ENCODE assay signal across 1 cellular context in the genomic region with DNA sequence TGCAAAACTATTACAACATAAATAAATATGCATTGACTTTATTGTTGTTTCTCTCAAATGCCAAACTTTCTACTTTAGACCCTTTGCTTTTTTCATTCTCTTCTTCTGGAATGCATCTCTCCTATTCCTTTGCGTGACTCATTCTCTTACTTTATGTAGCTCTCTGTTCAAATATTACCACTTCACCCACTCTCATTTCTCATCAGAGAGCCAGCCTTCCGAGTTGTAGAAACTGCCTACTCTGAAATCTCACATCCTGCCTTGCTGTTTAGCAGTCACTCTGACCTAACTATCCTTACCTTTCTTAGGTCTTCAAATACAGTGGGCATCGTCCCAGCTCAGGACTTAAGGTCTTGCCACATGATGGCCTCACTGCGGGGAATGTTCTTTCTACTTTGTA.
TF ChIP-seq lines count a peak whose summit lies in the region.

No MANE protein-coding gene starts in this region.

TF ChIP-seq in K562, 482 proteins besides CTCF, POLR2A, EP300 and RAD21:
- no peak for TF ChIP-seq HNRNPL (IDR thresholded peaks at IDR 0.05; ENCODE audit: low read depth, low read length)
- TF ChIP-seq MCM7 (IDR thresholded peaks at IDR 0.05) = no peak
- TF ChIP-seq TRIM28 (IDR thresholded peaks at IDR 0.05) = no peak
- TF ChIP-seq MCM2 (IDR thresholded peaks at IDR 0.05; ENCODE audit: low read depth) = no peak
- no peak for TF ChIP-seq ZNF766 (CRISPR knock-in tag; conservative IDR thresholded peaks at IDR 0.05)
- TF ChIP-seq LCOR (CRISPR knock-in tag; IDR thresholded peaks at IDR 0.05) = no peak
- TF ChIP-seq CAMTA2 (CRISPR knock-in tag; conservative IDR thresholded peaks at IDR 0.05) = no peak
- no peak for TF ChIP-seq CSDE1 (IDR thresholded peaks at IDR 0.05)
- no peak for TF ChIP-seq SRSF3 (IDR thresholded peaks at IDR 0.05; ENCODE audit: insufficient read depth, low read length)
- no peak for TF ChIP-seq ILF3 (IDR thresholded peaks at IDR 0.05; ENCODE audit: borderline replicate concordance)
- no peak for TF ChIP-seq POLR2AphosphoS2 (IDR thresholded peaks at IDR 0.05; ENCODE audit: low read length)
- TF ChIP-seq ZNF212 (CRISPR knock-in tag; IDR thresholded peaks at IDR 0.05) = no peak
- TF ChIP-seq SRSF9 (IDR thresholded peaks at IDR 0.05; ENCODE audit: borderline replicate concordance, low read depth, low read length) = no peak
- no peak for TF ChIP-seq ZNF174 (CRISPR knock-in tag; IDR thresholded peaks at IDR 0.05)
- TF ChIP-seq, protein P1, sequence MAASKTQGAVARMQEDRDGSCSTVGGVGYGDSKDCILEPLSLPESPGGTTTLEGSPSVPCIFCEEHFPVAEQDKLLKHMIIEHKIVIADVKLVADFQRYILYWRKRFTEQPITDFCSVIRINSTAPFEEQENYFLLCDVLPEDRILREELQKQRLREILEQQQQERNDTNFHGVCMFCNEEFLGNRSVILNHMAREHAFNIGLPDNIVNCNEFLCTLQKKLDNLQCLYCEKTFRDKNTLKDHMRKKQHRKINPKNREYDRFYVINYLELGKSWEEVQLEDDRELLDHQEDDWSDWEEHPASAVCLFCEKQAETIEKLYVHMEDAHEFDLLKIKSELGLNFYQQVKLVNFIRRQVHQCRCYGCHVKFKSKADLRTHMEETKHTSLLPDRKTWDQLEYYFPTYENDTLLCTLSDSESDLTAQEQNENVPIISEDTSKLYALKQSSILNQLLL (CRISPR knock-in tag; IDR thresholded peaks at IDR 0.05; ENCODE audit: borderline replicate concordance) = no peak
- no peak for TF ChIP-seq NR1H2 (CRISPR knock-in tag; IDR thresholded peaks at IDR 0.05)
TF ChIP-seq in K562: peak in this region for 0.
